In the genomic region with DNA sequence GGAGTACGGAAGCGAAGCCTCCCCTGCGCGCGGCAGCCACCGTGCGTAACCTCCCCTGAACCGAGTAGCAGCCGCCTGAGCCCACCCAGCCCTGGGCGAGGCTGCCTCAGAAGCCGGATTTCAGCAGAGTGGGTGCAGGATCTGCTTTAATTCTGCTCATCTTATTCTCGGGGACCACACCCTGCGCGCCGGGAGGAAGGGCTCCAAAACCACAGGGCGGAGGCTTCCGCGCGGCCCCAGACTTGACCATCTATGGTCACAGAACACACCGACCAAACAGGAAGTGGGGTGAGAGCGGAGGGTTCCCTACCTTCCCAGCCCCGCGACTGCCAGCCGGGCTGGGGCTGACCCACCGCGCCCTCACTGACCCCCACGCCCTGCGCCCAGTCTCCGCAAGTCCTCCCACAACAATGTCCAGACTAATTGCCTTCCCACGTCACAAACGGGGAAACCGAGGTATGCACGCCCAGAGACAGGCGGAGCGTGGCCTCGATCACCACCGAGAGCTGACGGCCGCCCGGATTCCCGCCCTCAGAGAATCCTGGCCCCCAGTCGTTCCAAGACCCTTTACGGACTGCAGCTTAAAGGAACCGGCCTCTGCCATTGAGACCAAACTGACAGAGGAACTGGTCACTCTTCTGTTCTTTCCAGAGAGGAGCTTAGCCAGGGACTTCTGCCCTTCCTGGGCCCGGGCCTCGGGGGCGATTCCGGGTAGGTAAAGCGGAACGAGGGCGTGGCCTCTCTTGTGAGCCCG, we compare ENCODE assay signal across 1 cellular context.
TF ChIP-seq lines count a peak whose summit lies in the region.

No MANE protein-coding gene starts in this region.

TF ChIP-seq in HepG2, 621 proteins besides CTCF, POLR2A, EP300 and RAD21 (continued from another document and continues in another):
- TF ChIP-seq SRSF1 (optimal IDR thresholded peaks at IDR 0.05; ENCODE audit: low read depth, low read length) (no peak), MAFF (IDR thresholded peaks at IDR 0.05; ENCODE audit: low read depth, low read length) (no peak), ZC3H4 (CRISPR knock-in tag; IDR thresholded peaks at IDR 0.05; ENCODE audit: borderline replicate concordance) (no peak), ZNF792 (CRISPR knock-in tag; IDR thresholded peaks at IDR 0.05) (no peak), ZBTB42 (CRISPR knock-in tag; IDR thresholded peaks at IDR 0.05) (0 out of 2 replicates have a peak, but pooled peaks have one; percentile 64), LCORL (IDR thresholded peaks at IDR 0.05) (no peak), LCORL (CRISPR knock-in tag; IDR thresholded peaks at IDR 0.05) (peak; percentile 71), ZBTB7B (CRISPR knock-in tag; IDR thresholded peaks at IDR 0.05) (no peak; the same call in 1 of the 2 replicates), NFKBIZ (CRISPR knock-in tag; IDR thresholded peaks at IDR 0.05) (no peak), FOXA1 (IDR thresholded peaks at IDR 0.05) (no peak), FOXA1 (CRISPR knock-in tag; IDR thresholded peaks at IDR 0.05) (no peak), MIXL1 (CRISPR knock-in tag; IDR thresholded peaks at IDR 0.05) (no peak), FOSL2 (CRISPR knock-in tag; IDR thresholded peaks at IDR 0.05) (no peak; the same call in 1 of the 2 replicates), IKZF4 (CRISPR knock-in tag; IDR thresholded peaks at IDR 0.05; ENCODE audit: borderline replicate concordance, low read depth, not compliant biosample characterization) (no peak), ZFAT (CRISPR knock-in tag; conservative IDR thresholded peaks at IDR 0.05) (no peak), ZNF720 (CRISPR knock-in tag; IDR thresholded peaks at IDR 0.05) (no peak), SOX5 (CRISPR knock-in tag; IDR thresholded peaks at IDR 0.05; ENCODE audit: borderline replicate concordance) (no peak), SRF (IDR thresholded peaks at IDR 0.05; ENCODE audit: low read depth, low read length) (peak; percentile 96), ATF7-NPFF (CRISPR knock-in tag; IDR thresholded peaks at IDR 0.05; ENCODE audit: low read depth) (no peak; the same call in 1 of the 2 replicates), SP2 (CRISPR knock-in tag; IDR thresholded peaks at IDR 0.05) (no peak), MYNN (CRISPR knock-in tag; IDR thresholded peaks at IDR 0.05; ENCODE audit: low read depth) (no peak), HNRNPUL1 (IDR thresholded peaks at IDR 0.05; ENCODE audit: low read depth, low read length) (no peak), ZNF782 (CRISPR knock-in tag; IDR thresholded peaks at IDR 0.05; ENCODE audit: borderline replicate concordance) (peak; percentile 72; the same call in 1 of the 2 replicates), ZNF563 (CRISPR knock-in tag; IDR thresholded peaks at IDR 0.05) (peak; percentile 30; the same call in 1 of the 2 replicates), PRPF4 (IDR thresholded peaks at IDR 0.05; ENCODE audit: low read depth, low read length, poor library complexity, severe bottlenecking) (no peak), ZNF839 (CRISPR knock-in tag; IDR thresholded peaks at IDR 0.05; ENCODE audit: borderline replicate concordance) (no peak; the same call in 1 of the 2 replicates), HOXD1 (CRISPR knock-in tag; IDR thresholded peaks at IDR 0.05) (no peak; the same call in 1 of the 2 replicates), TP53 (CRISPR knock-in tag; conservative IDR thresholded peaks at IDR 0.05) (no peak), ZNF282 (IDR thresholded peaks at IDR 0.05; ENCODE audit: partially characterized antibody) (no peak), RBM39 (IDR thresholded peaks at IDR 0.05; ENCODE audit: low read depth, low read length, poor library complexity, severe bottlenecking) (peak; percentile 91), KDM4B (CRISPR knock-in tag; IDR thresholded peaks at IDR 0.05) (no peak; the same call in 1 of the 2 replicates), ZNF431 (CRISPR knock-in tag; IDR thresholded peaks at IDR 0.05; ENCODE audit: borderline replicate concordance, low read depth) (no peak), ZNF644 (CRISPR knock-in tag; IDR thresholded peaks at IDR 0.05; ENCODE audit: low read depth) (no peak), SUZ12 (IDR thresholded peaks at IDR 0.05; ENCODE audit: low read depth, low read length) (no peak), ZNF260 (CRISPR knock-in tag; IDR thresholded peaks at IDR 0.05; ENCODE audit: borderline replicate concordance, low read depth) (no peak), MEF2D (CRISPR knock-in tag; IDR thresholded peaks at IDR 0.05) (peak; percentile 84; the same call in 1 of the 2 replicates), KDM1A (CRISPR knock-in tag; IDR thresholded peaks at IDR 0.05) (no peak), SIN3A (IDR thresholded peaks at IDR 0.05; ENCODE audit: borderline replicate concordance, low read depth, low read length) (peak; percentile 68; the same call in 1 of the 2 replicates), IKZF1 (IDR thresholded peaks at IDR 0.05) (no peak)
- TF ChIP-seq, protein P1, sequence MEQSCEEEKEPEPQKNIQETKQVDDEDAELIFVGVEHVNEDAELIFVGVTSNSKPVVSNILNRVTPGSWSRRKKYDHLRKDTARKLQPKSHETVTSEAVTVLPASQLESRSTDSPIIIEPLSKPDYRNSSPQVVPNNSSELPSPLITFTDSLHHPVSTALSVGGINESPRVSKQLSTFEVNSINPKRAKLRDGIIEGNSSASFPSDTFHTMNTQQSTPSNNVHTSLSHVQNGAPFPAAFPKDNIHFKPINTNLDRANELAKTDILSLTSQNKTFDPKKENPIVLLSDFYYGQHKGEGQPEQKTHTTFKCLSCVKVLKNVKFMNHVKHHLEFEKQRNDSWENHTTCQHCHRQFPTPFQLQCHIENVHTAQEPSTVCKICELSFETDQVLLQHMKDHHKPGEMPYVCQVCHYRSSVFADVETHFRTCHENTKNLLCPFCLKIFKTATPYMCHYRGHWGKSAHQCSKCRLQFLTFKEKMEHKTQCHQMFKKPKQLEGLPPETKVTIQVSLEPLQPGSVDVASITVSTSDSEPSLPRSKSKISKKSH (CRISPR knock-in tag; IDR thresholded peaks at IDR 0.05; ENCODE audit: borderline replicate concordance): peak; percentile 88; the same call in 1 of the 2 replicates
- TF ChIP-seq, protein P2, sequence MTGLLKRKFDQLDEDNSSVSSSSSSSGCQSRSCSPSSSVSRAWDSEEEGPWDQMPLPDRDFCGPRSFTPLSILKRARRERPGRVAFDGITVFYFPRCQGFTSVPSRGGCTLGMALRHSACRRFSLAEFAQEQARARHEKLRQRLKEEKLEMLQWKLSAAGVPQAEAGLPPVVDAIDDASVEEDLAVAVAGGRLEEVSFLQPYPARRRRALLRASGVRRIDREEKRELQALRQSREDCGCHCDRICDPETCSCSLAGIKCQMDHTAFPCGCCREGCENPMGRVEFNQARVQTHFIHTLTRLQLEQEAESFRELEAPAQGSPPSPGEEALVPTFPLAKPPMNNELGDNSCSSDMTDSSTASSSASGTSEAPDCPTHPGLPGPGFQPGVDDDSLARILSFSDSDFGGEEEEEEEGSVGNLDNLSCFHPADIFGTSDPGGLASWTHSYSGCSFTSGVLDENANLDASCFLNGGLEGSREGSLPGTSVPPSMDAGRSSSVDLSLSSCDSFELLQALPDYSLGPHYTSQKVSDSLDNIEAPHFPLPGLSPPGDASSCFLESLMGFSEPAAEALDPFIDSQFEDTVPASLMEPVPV (CRISPR knock-in tag; IDR thresholded peaks at IDR 0.05): peak; percentile 72; the same call in 1 of the 2 replicates
- TF ChIP-seq, protein P3, sequence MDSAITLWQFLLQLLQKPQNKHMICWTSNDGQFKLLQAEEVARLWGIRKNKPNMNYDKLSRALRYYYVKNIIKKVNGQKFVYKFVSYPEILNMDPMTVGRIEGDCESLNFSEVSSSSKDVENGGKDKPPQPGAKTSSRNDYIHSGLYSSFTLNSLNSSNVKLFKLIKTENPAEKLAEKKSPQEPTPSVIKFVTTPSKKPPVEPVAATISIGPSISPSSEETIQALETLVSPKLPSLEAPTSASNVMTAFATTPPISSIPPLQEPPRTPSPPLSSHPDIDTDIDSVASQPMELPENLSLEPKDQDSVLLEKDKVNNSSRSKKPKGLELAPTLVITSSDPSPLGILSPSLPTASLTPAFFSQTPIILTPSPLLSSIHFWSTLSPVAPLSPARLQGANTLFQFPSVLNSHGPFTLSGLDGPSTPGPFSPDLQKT (CRISPR knock-in tag; IDR thresholded peaks at IDR 0.05; ENCODE audit: borderline replicate concordance): no peak; the same call in 1 of the 2 replicates
- TF ChIP-seq, protein P4, sequence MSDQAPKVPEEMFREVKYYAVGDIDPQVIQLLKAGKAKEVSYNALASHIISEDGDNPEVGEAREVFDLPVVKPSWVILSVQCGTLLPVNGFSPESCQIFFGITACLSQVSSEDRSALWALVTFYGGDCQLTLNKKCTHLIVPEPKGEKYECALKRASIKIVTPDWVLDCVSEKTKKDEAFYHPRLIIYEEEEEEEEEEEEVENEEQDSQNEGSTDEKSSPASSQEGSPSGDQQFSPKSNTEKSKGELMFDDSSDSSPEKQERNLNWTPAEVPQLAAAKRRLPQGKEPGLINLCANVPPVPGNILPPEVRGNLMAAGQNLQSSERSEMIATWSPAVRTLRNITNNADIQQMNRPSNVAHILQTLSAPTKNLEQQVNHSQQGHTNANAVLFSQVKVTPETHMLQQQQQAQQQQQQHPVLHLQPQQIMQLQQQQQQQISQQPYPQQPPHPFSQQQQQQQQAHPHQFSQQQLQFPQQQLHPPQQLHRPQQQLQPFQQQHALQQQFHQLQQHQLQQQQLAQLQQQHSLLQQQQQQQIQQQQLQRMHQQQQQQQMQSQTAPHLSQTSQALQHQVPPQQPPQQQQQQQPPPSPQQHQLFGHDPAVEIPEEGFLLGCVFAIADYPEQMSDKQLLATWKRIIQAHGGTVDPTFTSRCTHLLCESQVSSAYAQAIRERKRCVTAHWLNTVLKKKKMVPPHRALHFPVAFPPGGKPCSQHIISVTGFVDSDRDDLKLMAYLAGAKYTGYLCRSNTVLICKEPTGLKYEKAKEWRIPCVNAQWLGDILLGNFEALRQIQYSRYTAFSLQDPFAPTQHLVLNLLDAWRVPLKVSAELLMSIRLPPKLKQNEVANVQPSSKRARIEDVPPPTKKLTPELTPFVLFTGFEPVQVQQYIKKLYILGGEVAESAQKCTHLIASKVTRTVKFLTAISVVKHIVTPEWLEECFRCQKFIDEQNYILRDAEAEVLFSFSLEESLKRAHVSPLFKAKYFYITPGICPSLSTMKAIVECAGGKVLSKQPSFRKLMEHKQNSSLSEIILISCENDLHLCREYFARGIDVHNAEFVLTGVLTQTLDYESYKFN (CRISPR knock-in tag; conservative IDR thresholded peaks at IDR 0.05): peak; percentile 58
- TF ChIP-seq, protein P5, sequence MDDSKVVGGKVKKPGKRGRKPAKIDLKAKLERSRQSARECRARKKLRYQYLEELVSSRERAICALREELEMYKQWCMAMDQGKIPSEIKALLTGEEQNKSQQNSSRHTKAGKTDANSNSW (CRISPR knock-in tag; IDR thresholded peaks at IDR 0.05; ENCODE audit: borderline replicate concordance): no peak
- TF ChIP-seq, protein P6, sequence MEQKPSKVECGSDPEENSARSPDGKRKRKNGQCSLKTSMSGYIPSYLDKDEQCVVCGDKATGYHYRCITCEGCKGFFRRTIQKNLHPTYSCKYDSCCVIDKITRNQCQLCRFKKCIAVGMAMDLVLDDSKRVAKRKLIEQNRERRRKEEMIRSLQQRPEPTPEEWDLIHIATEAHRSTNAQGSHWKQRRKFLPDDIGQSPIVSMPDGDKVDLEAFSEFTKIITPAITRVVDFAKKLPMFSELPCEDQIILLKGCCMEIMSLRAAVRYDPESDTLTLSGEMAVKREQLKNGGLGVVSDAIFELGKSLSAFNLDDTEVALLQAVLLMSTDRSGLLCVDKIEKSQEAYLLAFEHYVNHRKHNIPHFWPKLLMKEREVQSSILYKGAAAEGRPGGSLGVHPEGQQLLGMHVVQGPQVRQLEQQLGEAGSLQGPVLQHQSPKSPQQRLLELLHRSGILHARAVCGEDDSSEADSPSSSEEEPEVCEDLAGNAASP (CRISPR knock-in tag; IDR thresholded peaks at IDR 0.05; ENCODE audit: borderline replicate concordance): peak; percentile 41; the same call in 1 of the 2 replicates
- TF ChIP-seq, protein P7, sequence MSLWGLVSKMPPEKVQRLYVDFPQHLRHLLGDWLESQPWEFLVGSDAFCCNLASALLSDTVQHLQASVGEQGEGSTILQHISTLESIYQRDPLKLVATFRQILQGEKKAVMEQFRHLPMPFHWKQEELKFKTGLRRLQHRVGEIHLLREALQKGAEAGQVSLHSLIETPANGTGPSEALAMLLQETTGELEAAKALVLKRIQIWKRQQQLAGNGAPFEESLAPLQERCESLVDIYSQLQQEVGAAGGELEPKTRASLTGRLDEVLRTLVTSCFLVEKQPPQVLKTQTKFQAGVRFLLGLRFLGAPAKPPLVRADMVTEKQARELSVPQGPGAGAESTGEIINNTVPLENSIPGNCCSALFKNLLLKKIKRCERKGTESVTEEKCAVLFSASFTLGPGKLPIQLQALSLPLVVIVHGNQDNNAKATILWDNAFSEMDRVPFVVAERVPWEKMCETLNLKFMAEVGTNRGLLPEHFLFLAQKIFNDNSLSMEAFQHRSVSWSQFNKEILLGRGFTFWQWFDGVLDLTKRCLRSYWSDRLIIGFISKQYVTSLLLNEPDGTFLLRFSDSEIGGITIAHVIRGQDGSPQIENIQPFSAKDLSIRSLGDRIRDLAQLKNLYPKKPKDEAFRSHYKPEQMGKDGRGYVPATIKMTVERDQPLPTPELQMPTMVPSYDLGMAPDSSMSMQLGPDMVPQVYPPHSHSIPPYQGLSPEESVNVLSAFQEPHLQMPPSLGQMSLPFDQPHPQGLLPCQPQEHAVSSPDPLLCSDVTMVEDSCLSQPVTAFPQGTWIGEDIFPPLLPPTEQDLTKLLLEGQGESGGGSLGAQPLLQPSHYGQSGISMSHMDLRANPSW (CRISPR knock-in tag; IDR thresholded peaks at IDR 0.05; ENCODE audit: borderline replicate concordance): no peak
- TF ChIP-seq, protein P8, sequence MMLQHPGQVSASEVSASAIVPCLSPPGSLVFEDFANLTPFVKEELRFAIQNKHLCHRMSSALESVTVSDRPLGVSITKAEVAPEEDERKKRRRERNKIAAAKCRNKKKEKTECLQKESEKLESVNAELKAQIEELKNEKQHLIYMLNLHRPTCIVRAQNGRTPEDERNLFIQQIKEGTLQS (CRISPR knock-in tag; IDR thresholded peaks at IDR 0.05): no peak
- TF ChIP-seq, protein P9, sequence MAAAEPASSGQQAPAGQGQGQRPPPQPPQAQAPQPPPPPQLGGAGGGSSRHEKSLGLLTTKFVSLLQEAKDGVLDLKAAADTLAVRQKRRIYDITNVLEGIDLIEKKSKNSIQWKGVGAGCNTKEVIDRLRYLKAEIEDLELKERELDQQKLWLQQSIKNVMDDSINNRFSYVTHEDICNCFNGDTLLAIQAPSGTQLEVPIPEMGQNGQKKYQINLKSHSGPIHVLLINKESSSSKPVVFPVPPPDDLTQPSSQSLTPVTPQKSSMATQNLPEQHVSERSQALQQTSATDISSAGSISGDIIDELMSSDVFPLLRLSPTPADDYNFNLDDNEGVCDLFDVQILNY (CRISPR knock-in tag; conservative IDR thresholded peaks at IDR 0.05): no peak
